In the genomic region with DNA sequence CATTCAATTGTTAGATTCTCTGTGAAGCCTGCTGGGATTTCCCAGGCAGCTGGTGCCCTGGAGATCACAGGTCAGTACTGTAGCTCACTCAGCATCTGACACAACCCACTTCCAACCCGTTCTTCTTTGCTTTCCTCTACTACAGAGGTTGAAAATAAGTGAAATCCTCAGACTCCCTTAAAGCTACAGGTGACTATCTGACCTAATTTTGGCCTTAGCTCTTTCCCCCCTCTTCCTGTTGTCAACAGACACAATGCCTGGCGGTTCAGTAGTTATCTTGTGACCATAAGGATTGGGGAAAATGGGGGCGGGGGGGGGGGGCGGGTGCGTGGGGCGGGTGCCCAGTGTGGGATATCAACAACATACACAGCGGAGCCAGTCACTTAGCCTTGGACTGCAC, we compare ENCODE assay signal across 20 cellular contexts. TPM values are rescaled to one million over a fixed set of nuclear protein-coding genes. Genes with fewer than 3 reads are reported as not detected.
DNase-seq lines count a peak whose midpoint lies in the region; ATAC-seq and TF ChIP-seq lines count a peak whose summit lies in the region.
"Had no signal": no experiment of that assay in that cellular context is flagged by ENCODE, and none has a peak within 500 bp of the region (broad histone marks: within the 10 kb centered on the region; RNA-seq: fewer than 3 reads in every experiment).

No MANE protein-coding gene starts in this region.

- no peak for ATAC-seq in upper lobe of right lung
- ATAC-seq: left ventricle myocardium superior had no signal

- no peak for TF ChIP-seq CTCF in neutrophil (IDR thresholded peaks at IDR 0.05)
- no peak for TF ChIP-seq CTCF in upper lobe of right lung (IDR thresholded peaks at IDR 0.05)

- no peak for TF ChIP-seq POLR2A in erythroblast (IDR thresholded peaks at IDR 0.05; ENCODE audit: low read length)

- H3K36me3 ChIP-seq in neutrophil: peaks cover 23% of the 10 kb centered on the region
- no peaks in the 10 kb centered on the region for H3K36me3 ChIP-seq in upper lobe of right lung
- H3K36me3 ChIP-seq: transverse colon had no signal

- H3K4me3 Mint-ChIP-seq in activated CD4-positive, alpha-beta memory T cell treated with anti-CD3 and anti-CD28 coated beads for 36 hours: no peak overlapping the region
- H3K4me3 Mint-ChIP-seq in activated CD4-positive, alpha-beta memory T cell treated with anti-CD3 and anti-CD28 coated beads, Interleukin-2, amount 10 ng/mL, durations not matched to agents 7 days and 5 days: no peak overlapping the region

- no peak for DNase-seq in activated CD4-positive, alpha-beta memory T cell treated with anti-CD3 and anti-CD28 coated beads for 36 hours
- no peak for DNase-seq in activated CD4-positive, alpha-beta memory T cell treated with anti-CD3 and anti-CD28 coated beads, Interleukin-2, amount 10 ng/mL, durations not matched to agents 7 days and 5 days
- peak; percentile 52 for DNase-seq in NCI-H69 (lab: John Stamatoyannopoulos, UW)
- peak; percentile 51 to 55 for DNase-seq in erythroblast (lab: John Stamatoyannopoulos, UW)
- DNase-seq in upper lobe of right lung: no peak
- no peak for DNase-seq in NCI-H1417 treated with DMSO at 0.1 percent for 48 hours (lab: John Stamatoyannopoulos, UW)
- DNase-seq in OCI-M2 (lab: John Stamatoyannopoulos, UW; ENCODE audit: unreplicated experiment): no peak
- DNase-seq: anterior cingulate cortex, DMS79 treated with DMSO at 0.1 percent for 48 hours, foreskin fibroblast, KBM-7, left ventricle myocardium superior, NCI-H1092 treated with DMSO at 0.1 percent for 48 hours, NCI-H2171 treated with DMSO at 0.1 percent for 48 hours, transverse colon had no signal

- H3K36me3 Mint-ChIP-seq in activated CD4-positive, alpha-beta memory T cell treated with anti-CD3 and anti-CD28 coated beads for 36 hours: no peaks in the 10 kb centered on the region
- peaks cover 19% of the 10 kb centered on the region for H3K36me3 Mint-ChIP-seq in activated CD4-positive, alpha-beta memory T cell treated with anti-CD3 and anti-CD28 coated beads, Interleukin-2, amount 10 ng/mL, durations not matched to agents 7 days and 5 days (ENCODE audit: low read depth)

- H3K27me3 ChIP-seq in neutrophil (no peaks in the 10 kb centered on the region), upper lobe of right lung (no peaks in the 10 kb centered on the region)
- H3K27me3 ChIP-seq: BLaER1, transverse colon had no signal

- H3K27ac Mint-ChIP-seq in activated CD4-positive, alpha-beta memory T cell treated with anti-CD3 and anti-CD28 coated beads for 36 hours: peak overlapping the region; percentile 53
- no peak overlapping the region for H3K27ac Mint-ChIP-seq in activated CD4-positive, alpha-beta memory T cell treated with anti-CD3 and anti-CD28 coated beads, Interleukin-2, amount 10 ng/mL, durations not matched to agents 7 days and 5 days

- peaks cover 69% of the 10 kb centered on the region for H3K4me1 Mint-ChIP-seq in activated CD4-positive, alpha-beta memory T cell treated with anti-CD3 and anti-CD28 coated beads for 36 hours (ENCODE audit: low read depth)
- H3K4me1 Mint-ChIP-seq in activated CD4-positive, alpha-beta memory T cell treated with anti-CD3 and anti-CD28 coated beads, Interleukin-2, amount 10 ng/mL, durations not matched to agents 7 days and 5 days: peaks cover 24% of the 10 kb centered on the region

- intact Hi-C loops in activated CD4-positive, alpha-beta memory T cell treated with anti-CD3 and anti-CD28 coated beads for 36 hours (cut with micrococcal nuclease): no loop called here
- intact Hi-C loops in upper lobe of right lung (cut with DNase I): no loop called here

- POLR2A ChIA-PET in activated CD4-positive, alpha-beta memory T cell treated with anti-CD3 and anti-CD28 coated beads for 36 hours (lab: Charles Lee): interaction anchor here (1.2 kb wide), 1 partner anchor 53 kb away, joined by 4 read pairs; no protein-coding TSS in a partner anchor
- POLR2A ChIA-PET in activated CD4-positive, alpha-beta memory T cell treated with anti-CD3 and anti-CD28 coated beads, Interleukin-2, amount 10 ng/mL, durations not matched to agents 7 days and 5 days (lab: Charles Lee): interaction anchor here (1.5 kb wide), 1 partner anchor 27 kb away, joined by 3 read pairs; no protein-coding TSS in a partner anchor

- CTCF ChIA-PET in activated CD4-positive, alpha-beta memory T cell treated with anti-CD3 and anti-CD28 coated beads for 36 hours (lab: Charles Lee): interaction anchor here (1.4 kb wide), 2 partner anchors 71 to 138 kb away, joined by 3 read pairs; no protein-coding TSS in a partner anchor
- CTCF ChIA-PET in activated CD4-positive, alpha-beta memory T cell treated with anti-CD3 and anti-CD28 coated beads, Interleukin-2, amount 10 ng/mL, durations not matched to agents 7 days and 5 days (lab: Charles Lee): interaction anchor here (1.6 kb wide), 1 partner anchor 60 kb away, joined by 3 read pairs; no protein-coding TSS in a partner anchor

- H3K9me3 Mint-ChIP-seq in activated CD4-positive, alpha-beta memory T cell treated with anti-CD3 and anti-CD28 coated beads for 36 hours: no peaks in the 10 kb centered on the region
- no peaks in the 10 kb centered on the region for H3K9me3 Mint-ChIP-seq in activated CD4-positive, alpha-beta memory T cell treated with anti-CD3 and anti-CD28 coated beads, Interleukin-2, amount 10 ng/mL, durations not matched to agents 7 days and 5 days

- H3K4me1 ChIP-seq in neutrophil (ENCODE audit: control insufficient read depth in 1 of 2, insufficient read depth in 1 of 2, low read depth in 1 of 2, low read length in 1 of 2) (peaks cover 2 to 6% of the 10 kb centered on the region in 2 experiments), upper lobe of right lung (no peaks in the 10 kb centered on the region)

- H3K4me3 ChIP-seq in neutrophil (ENCODE audit: low read depth in 1 of 2, low read length in 1 of 2): no peak overlapping the region
- H3K4me3 ChIP-seq in upper lobe of right lung: no peak overlapping the region
- H3K4me3 ChIP-seq: BLaER1, transverse colon had no signal

- no peaks in the 10 kb centered on the region for H3K9me3 ChIP-seq in neutrophil
- no peaks in the 10 kb centered on the region for H3K9me3 ChIP-seq in upper lobe of right lung
- H3K9me3 ChIP-seq: BLaER1, transverse colon had no signal

- H3K27ac ChIP-seq in neutrophil (peak overlapping the region; percentile 35), upper lobe of right lung (no peak overlapping the region)
- H3K27ac ChIP-seq: 22Rv1, BLaER1, HL-60, RWPE1, transverse colon had no signal

- no peaks in the 10 kb centered on the region for H3K27me3 Mint-ChIP-seq in activated CD4-positive, alpha-beta memory T cell treated with anti-CD3 and anti-CD28 coated beads for 36 hours
- no peaks in the 10 kb centered on the region for H3K27me3 Mint-ChIP-seq in activated CD4-positive, alpha-beta memory T cell treated with anti-CD3 and anti-CD28 coated beads, Interleukin-2, amount 10 ng/mL, durations not matched to agents 7 days and 5 days

RNA-seq across cellular contexts. Expression of gene MTPN, which starts 37.9 kb away (rescaled TPM):
- total RNA-seq in activated CD4-positive, alpha-beta memory T cell treated with anti-CD3 and anti-CD28 coated beads for 36 hours: 100 to 1,000 TPM; 138 to 143 TPM
- 100 to 1,000 TPM; 135 to 142 TPM for total RNA-seq in activated CD4-positive, alpha-beta memory T cell treated with anti-CD3 and anti-CD28 coated beads, Interleukin-2, amount 10 ng/mL, durations not matched to agents 7 days and 5 days
- 130 TPM for total RNA-seq in upper lobe of right lung

Comparison
In these comparisons a context has a peak if more than half of its experiments do, and no peak if none do; other contexts are left out.
1. DNase-seq: peak in NCI-H69 (single experiment) and erythroblast (2 of 2); none in activated CD4-positive, alpha-beta memory T cell treated with anti-CD3 and anti-CD28 coated beads for 36 hours (single experiment), activated CD4-positive, alpha-beta memory T cell treated with anti-CD3 and anti-CD28 coated beads, Interleukin-2, amount 10 ng/mL, durations not matched to agents 7 days and 5 days (single experiment), upper lobe of right lung (single experiment), NCI-H1417 treated with DMSO at 0.1 percent for 48 hours (single experiment) and OCI-M2 (single experiment).